ENCODE assay signal across 20 cellular contexts in the genomic region with DNA sequence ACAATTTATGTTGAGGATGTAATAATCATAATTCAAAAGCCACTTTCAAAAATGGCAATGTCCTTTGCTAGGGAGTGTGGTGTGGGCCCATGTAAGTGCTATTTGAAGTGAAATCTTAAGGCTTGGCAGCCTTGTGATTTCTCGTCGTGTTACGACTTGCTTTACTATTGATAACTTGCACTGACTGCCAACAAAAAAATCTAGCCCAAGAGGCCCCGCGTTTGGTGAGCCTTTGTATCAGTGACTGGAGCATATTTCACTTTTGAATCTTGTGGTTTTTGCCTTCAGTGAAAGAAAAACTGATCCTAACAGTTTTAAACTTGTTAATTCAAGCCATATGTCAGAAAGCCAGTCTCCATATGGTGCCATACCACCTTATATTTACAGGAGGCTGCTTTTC.
"Had no signal": no experiment of that assay in that cellular context is flagged by ENCODE, and none has a peak within 500 bp of the region (broad histone marks: within the 10 kb centered on the region; RNA-seq: fewer than 3 reads in every experiment).

No MANE protein-coding gene starts in this region.

- H3K4me1 ChIP-seq: neural progenitor cell, right lobe of liver, suprapubic skin, transverse colon, uterus had no signal

- DNase-seq: activated CD4-positive, alpha-beta T cell treated with anti-CD3 and anti-CD28 coated beads for 36 hours; activated CD4-positive, alpha-beta T cell treated with anti-CD3 and anti-CD28 coated beads, Interleukin-2, amount 50 U/mL, for 48 hours; activated naive CD4-positive, alpha-beta T cell treated with Interleukin-2 at 50 U/mL for 16 hours; activated naive CD8-positive, alpha-beta T cell treated with anti-CD3 and anti-CD28 coated beads, Interleukin-2, amount 10 ng/mL, durations not matched to agents 7 days and 5 days; activated T-cell treated with anti-CD3 and anti-CD28 coated beads for 4 hours; amygdala; central memory CD4-positive, alpha-beta T cell; mesenchymal stem cell; naive thymus-derived CD4-positive, alpha-beta T cell; right lobe of liver; small intestine; stimulated activated CD4-positive, alpha-beta T cell treated with anti-CD3 and anti-CD28 coated beads, Interleukin-15, amount 100 ng/mL, for 24 hours; stimulated activated CD4-positive, alpha-beta T cell treated with anti-CD3 and anti-CD28 coated beads, Interleukin-2, amount 100 ng/mL, for 48 hours; stimulated activated naive CD8-positive, alpha-beta T cell treated with anti-CD3 and anti-CD28 coated beads, Interleukin-15, amount 100 ng/mL, for 72 hours; transverse colon; uterus had no signal

- H3K9me3 ChIP-seq: right lobe of liver, suprapubic skin, transverse colon, uterus had no signal

- H3K27ac Mint-ChIP-seq: activated CD4-positive, alpha-beta T cell treated with anti-CD3 and anti-CD28 coated beads for 36 hours; activated naive CD8-positive, alpha-beta T cell treated with anti-CD3 and anti-CD28 coated beads, Interleukin-2, amount 10 ng/mL, durations not matched to agents 7 days and 5 days; activated T-helper 2 cell treated with anti-CD3 and anti-CD28 coated beads, Interferon-gamma antibody, Interleukin-2, Interleukin-4, amounts not matched to agents 10 μg/mL and 5 μg/mL and 100 μg/mL, durations not matched to agents 14 hours and 24 hours and 36 hours; naive thymus-derived CD4-positive, alpha-beta T cell; neural progenitor cell; stimulated activated naive CD8-positive, alpha-beta T cell treated with anti-CD3 and anti-CD28 coated beads, Interleukin-15, amount 100 ng/mL, for 72 hours; T-helper 2 cell treated with Interferon-gamma antibody and Interleukin-4, amounts not matched to agents 5 μg/mL and 100 μg/mL, for 36 hours had no signal

- H3K4me3 Mint-ChIP-seq: activated CD4-positive, alpha-beta T cell treated with anti-CD3 and anti-CD28 coated beads for 36 hours; activated naive CD8-positive, alpha-beta T cell treated with anti-CD3 and anti-CD28 coated beads, Interleukin-2, amount 10 ng/mL, durations not matched to agents 7 days and 5 days; naive thymus-derived CD4-positive, alpha-beta T cell; neural progenitor cell; stimulated activated naive CD8-positive, alpha-beta T cell treated with anti-CD3 and anti-CD28 coated beads, Interleukin-15, amount 100 ng/mL, for 72 hours; T-helper 2 cell treated with Interferon-gamma antibody and Interleukin-4, amounts not matched to agents 5 μg/mL and 100 μg/mL, for 36 hours had no signal

- H3K27ac ChIP-seq: neural progenitor cell, right lobe of liver, suprapubic skin, transverse colon, uterus had no signal

- ATAC-seq: activated CD4-positive, alpha-beta T cell treated with anti-CD3 and anti-CD28 coated beads for 36 hours; naive thymus-derived CD4-positive, alpha-beta T cell; right lobe of liver; stimulated activated naive CD8-positive, alpha-beta T cell treated with anti-CD3 and anti-CD28 coated beads, Interleukin-15, amount 100 ng/mL, for 72 hours had no signal

- H3K36me3 Mint-ChIP-seq: activated naive CD8-positive, alpha-beta T cell treated with anti-CD3 and anti-CD28 coated beads, Interleukin-2, amount 10 ng/mL, durations not matched to agents 7 days and 5 days; naive thymus-derived CD4-positive, alpha-beta T cell; neural progenitor cell had no signal

- H3K27me3 Mint-ChIP-seq: activated CD4-positive, alpha-beta T cell treated with anti-CD3 and anti-CD28 coated beads for 36 hours; stimulated activated naive CD8-positive, alpha-beta T cell treated with anti-CD3 and anti-CD28 coated beads, Interleukin-15, amount 100 ng/mL, for 72 hours had no signal

- H3K9me3 Mint-ChIP-seq: activated naive CD8-positive, alpha-beta T cell treated with anti-CD3 and anti-CD28 coated beads, Interleukin-2, amount 10 ng/mL, durations not matched to agents 7 days and 5 days; activated T-helper 2 cell treated with anti-CD3 and anti-CD28 coated beads, Interferon-gamma antibody, Interleukin-2, Interleukin-4, amounts not matched to agents 10 μg/mL and 5 μg/mL and 100 μg/mL, durations not matched to agents 14 hours and 24 hours and 36 hours; naive thymus-derived CD4-positive, alpha-beta T cell; neural progenitor cell; stimulated activated naive CD8-positive, alpha-beta T cell treated with anti-CD3 and anti-CD28 coated beads, Interleukin-15, amount 100 ng/mL, for 72 hours; T-helper 2 cell treated with Interferon-gamma antibody and Interleukin-4, amounts not matched to agents 5 μg/mL and 100 μg/mL, for 36 hours had no signal

- H3K36me3 ChIP-seq: neural progenitor cell, right lobe of liver, suprapubic skin, transverse colon, uterus had no signal

- H3K4me3 ChIP-seq: neural progenitor cell, right lobe of liver, suprapubic skin, transverse colon, uterus had no signal

- H3K27me3 ChIP-seq: neural progenitor cell, right lobe of liver, suprapubic skin, transverse colon, uterus had no signal

- H3K4me1 Mint-ChIP-seq: activated CD4-positive, alpha-beta T cell treated with anti-CD3 and anti-CD28 coated beads for 36 hours; activated naive CD8-positive, alpha-beta T cell treated with anti-CD3 and anti-CD28 coated beads, Interleukin-2, amount 10 ng/mL, durations not matched to agents 7 days and 5 days; naive thymus-derived CD4-positive, alpha-beta T cell; stimulated activated naive CD8-positive, alpha-beta T cell treated with anti-CD3 and anti-CD28 coated beads, Interleukin-15, amount 100 ng/mL, for 72 hours had no signal
